ENCODE assay signal across 1 cellular context in the genomic region with DNA sequence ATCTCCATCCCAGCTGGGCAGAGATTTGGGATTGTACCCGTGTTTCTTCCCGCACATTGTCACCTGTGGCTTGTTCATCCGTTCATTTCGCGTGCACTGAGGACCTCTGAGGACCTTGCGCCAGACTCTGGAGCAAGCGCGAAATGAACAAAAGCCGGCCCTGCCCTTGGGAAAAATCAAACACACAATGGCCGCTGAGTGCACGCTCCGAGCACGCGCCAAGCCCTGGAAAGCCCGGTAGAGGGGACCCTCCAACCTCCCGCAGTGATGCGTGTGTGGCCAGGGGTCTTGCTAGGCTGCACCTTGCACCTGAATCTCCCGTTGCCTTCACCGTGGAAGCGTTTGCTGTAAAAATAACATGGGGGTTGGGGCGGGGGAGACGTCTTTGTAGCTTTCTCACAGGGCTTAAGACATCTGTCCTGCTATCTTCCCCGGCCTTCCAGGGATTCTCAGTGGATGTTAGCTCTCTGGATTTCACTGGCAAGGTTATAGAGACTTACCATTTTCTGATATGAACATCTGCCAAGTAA.
TF ChIP-seq lines count a peak whose summit lies in the region.

No MANE protein-coding gene starts in this region.

TF ChIP-seq in GM12878, 131 proteins besides CTCF, POLR2A, EP300 and RAD21:
- TF ChIP-seq ZZZ3 (IDR thresholded peaks at IDR 0.05; ENCODE audit: control insufficient read depth, insufficient read length, low read depth): no peak
- TF ChIP-seq ZNF384 (IDR thresholded peaks at IDR 0.05; ENCODE audit: borderline replicate concordance, low read depth, low read length): no peak
TF ChIP-seq in GM12878: peak in this region for 0.
